19 cellular contexts compared by ENCODE assay signal in the genomic region with DNA sequence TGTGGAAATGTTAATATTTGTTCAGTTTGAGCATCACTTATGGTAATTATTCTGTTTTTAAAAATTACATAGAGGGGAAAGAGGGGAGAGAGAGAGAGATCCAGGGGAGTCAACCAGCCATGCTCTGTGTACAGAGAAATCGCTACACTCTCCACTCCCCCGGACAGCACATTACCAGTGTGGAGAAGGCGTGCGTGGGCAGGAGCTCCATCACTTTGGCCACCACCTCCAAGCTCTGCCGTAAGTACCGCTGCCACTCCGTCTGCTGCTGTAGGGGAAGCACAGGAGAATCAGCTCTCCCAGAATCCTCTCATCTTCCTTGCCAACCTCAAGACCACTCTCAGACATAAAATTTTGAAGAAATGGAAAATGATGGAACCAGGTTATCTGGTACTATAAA.
"Had no signal": no experiment of that assay in that cellular context is flagged by ENCODE, and none has a peak within 500 bp of the region (broad histone marks: within the 10 kb centered on the region; RNA-seq: fewer than 3 reads in every experiment).

No MANE protein-coding gene starts in this region.

- H3K27me3 Mint-ChIP-seq: activated CD4-positive, alpha-beta memory T cell treated with anti-CD3 and anti-CD28 coated beads, Interleukin-2, amount 10 ng/mL, durations not matched to agents 7 days and 5 days had no signal

- H3K27me3 ChIP-seq: gastroesophageal sphincter, heart left ventricle, spleen, thyroid gland had no signal

- H3K27ac ChIP-seq: gastroesophageal sphincter, heart left ventricle, thyroid gland had no signal

- H3K27ac Mint-ChIP-seq: activated CD4-positive, alpha-beta memory T cell treated with anti-CD3 and anti-CD28 coated beads, Interleukin-2, amount 10 ng/mL, durations not matched to agents 7 days and 5 days had no signal

- ATAC-seq: gastroesophageal sphincter, heart left ventricle, left ventricle myocardium superior, SK-N-SH treated with all-trans-retinoic acid at 6 μM for 48 hours had no signal

- DNase-seq: activated CD4-positive, alpha-beta memory T cell treated with anti-CD3 and anti-CD28 coated beads, Interleukin-2, amount 10 ng/mL, durations not matched to agents 7 days and 5 days; activated CD4-positive, alpha-beta T cell treated with anti-CD3 and anti-CD28 coated beads for 48 hours; activated CD4-positive, CD25-positive, alpha-beta regulatory T cell; activated gamma-delta T cell treated with Interleukin-2 at 50 U/mL for 16 hours; cerebellar nuclear complex; cortex of kidney; erythroblast; heart left ventricle; kidney; left ventricle myocardium superior; retina; spleen; stimulated activated CD4-positive, alpha-beta T cell treated with anti-CD3 and anti-CD28 coated beads, Interleukin-4, amount 100 ng/mL, for 4 hours; stimulated activated naive CD4-positive, alpha-beta T cell; T-helper 1 cell; T1000; thyroid gland had no signal

- H3K9me3 Mint-ChIP-seq: activated CD4-positive, alpha-beta memory T cell treated with anti-CD3 and anti-CD28 coated beads, Interleukin-2, amount 10 ng/mL, durations not matched to agents 7 days and 5 days had no signal

- H3K4me3 Mint-ChIP-seq: activated CD4-positive, alpha-beta memory T cell treated with anti-CD3 and anti-CD28 coated beads, Interleukin-2, amount 10 ng/mL, durations not matched to agents 7 days and 5 days had no signal
